1 cellular context compared by ENCODE assay signal in genomic region chr1:183882328-183883167, GRCh38.
TF ChIP-seq lines count a peak whose summit lies in the region.

No MANE protein-coding gene starts in this region.

TF ChIP-seq in IMR-90, 13 proteins besides CTCF, POLR2A, EP300 and RAD21 (continued from another document):
- TF ChIP-seq, protein P1, sequence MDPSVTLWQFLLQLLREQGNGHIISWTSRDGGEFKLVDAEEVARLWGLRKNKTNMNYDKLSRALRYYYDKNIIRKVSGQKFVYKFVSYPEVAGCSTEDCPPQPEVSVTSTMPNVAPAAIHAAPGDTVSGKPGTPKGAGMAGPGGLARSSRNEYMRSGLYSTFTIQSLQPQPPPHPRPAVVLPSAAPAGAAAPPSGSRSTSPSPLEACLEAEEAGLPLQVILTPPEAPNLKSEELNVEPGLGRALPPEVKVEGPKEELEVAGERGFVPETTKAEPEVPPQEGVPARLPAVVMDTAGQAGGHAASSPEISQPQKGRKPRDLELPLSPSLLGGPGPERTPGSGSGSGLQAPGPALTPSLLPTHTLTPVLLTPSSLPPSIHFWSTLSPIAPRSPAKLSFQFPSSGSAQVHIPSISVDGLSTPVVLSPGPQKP (IDR thresholded peaks at IDR 0.05; ENCODE audit: borderline replicate concordance, low read depth, low read length), result no peak
- TF ChIP-seq CEBPB (IDR thresholded peaks at IDR 0.05; ENCODE audit: low read depth, low read length) (peak; percentile 35; the same call in 1 of the 2 replicates), MXI1 (IDR thresholded peaks at IDR 0.05; ENCODE audit: borderline replicate concordance, low read depth, low read length) (no peak), BHLHE40 (IDR thresholded peaks at IDR 0.05; ENCODE audit: low read depth, low read length) (no peak)
